Comparison of ENCODE assay signal across 10 cellular contexts in genomic region chr3:143307613-143308183, GRCh38.
DNase-seq lines count a peak whose midpoint lies in the region; ATAC-seq and TF ChIP-seq lines count a peak whose summit lies in the region.
"Had no signal": no experiment of that assay in that cellular context is flagged by ENCODE, and none has a peak within 500 bp of the region (broad histone marks: within the 10 kb centered on the region; RNA-seq: fewer than 3 reads in every experiment).

No MANE protein-coding gene starts in this region.

- H3K4me3 Mint-ChIP-seq in activated CD8-positive, alpha-beta T cell treated with anti-CD3 and anti-CD28 coated beads for 36 hours, result no peak overlapping the region
- no peak overlapping the region for H3K4me3 Mint-ChIP-seq in CD4-positive, alpha-beta memory T cell
- H3K4me3 Mint-ChIP-seq: brain; CD8-positive, alpha-beta T cell had no signal

- H3K9me3 ChIP-seq in CD4-positive, alpha-beta memory T cell (ENCODE audit: control insufficient read depth in 1 of 2, low read length in 2 of 2), result no peaks in the 10 kb centered on the region

- H3K36me3 Mint-ChIP-seq in activated CD8-positive, alpha-beta T cell treated with anti-CD3 and anti-CD28 coated beads for 36 hours (ENCODE audit: low read depth), result no peaks in the 10 kb centered on the region
- H3K36me3 Mint-ChIP-seq in CD4-positive, alpha-beta memory T cell, result peaks cover 0 to 13% of the 10 kb centered on the region in 2 donors
- H3K36me3 Mint-ChIP-seq: brain; CD8-positive, alpha-beta T cell had no signal

- peak; percentile 77 for ATAC-seq in activated CD8-positive, alpha-beta T cell treated with anti-CD3 and anti-CD28 coated beads for 36 hours
- ATAC-seq: CD8-positive, alpha-beta T cell had no signal

- peak overlapping the region; percentile 27 for H3K27ac ChIP-seq in C4-2B
- no peak overlapping the region for H3K27ac ChIP-seq in CD4-positive, alpha-beta memory T cell (ENCODE audit: low read depth, low read length)

- H3K4me1 ChIP-seq in CD4-positive, alpha-beta memory T cell (ENCODE audit: insufficient read depth, low read length), result no peaks in the 10 kb centered on the region

- no peaks in the 10 kb centered on the region for H3K27me3 Mint-ChIP-seq in activated CD8-positive, alpha-beta T cell treated with anti-CD3 and anti-CD28 coated beads for 36 hours
- no peaks in the 10 kb centered on the region for H3K27me3 Mint-ChIP-seq in CD4-positive, alpha-beta memory T cell
- H3K27me3 Mint-ChIP-seq: brain had no signal

- peak; percentile 59 for DNase-seq in HCEC 1CT
- peak; percentile 24 for DNase-seq in activated CD8-positive, alpha-beta T cell treated with anti-CD3 and anti-CD28 coated beads for 36 hours
- peak; percentile 77 for DNase-seq in kidney epithelial cell (ENCODE audit: low read depth)
- no peak for DNase-seq in medulla oblongata (ENCODE audit: extremely low spot score)
- no peak for DNase-seq in NCI-H1092 treated with DMSO at 0.1 percent for 48 hours (lab: John Stamatoyannopoulos, UW)
- DNase-seq in stimulated activated CD4-positive, alpha-beta T cell treated with anti-CD3 and anti-CD28 coated beads, Interleukin-4, amount 100 ng/mL, for 1 hour, result no peak
- no peak for DNase-seq in CD4-positive, alpha-beta memory T cell
- DNase-seq: CD8-positive, alpha-beta T cell had no signal

- H3K36me3 ChIP-seq in kidney epithelial cell (ENCODE audit: control insufficient read depth, insufficient read depth, low read length), result no peaks in the 10 kb centered on the region
- H3K36me3 ChIP-seq in CD4-positive, alpha-beta memory T cell (ENCODE audit: insufficient read depth, low read length), result no peaks in the 10 kb centered on the region

- H3K27ac Mint-ChIP-seq in activated CD8-positive, alpha-beta T cell treated with anti-CD3 and anti-CD28 coated beads for 36 hours, result no peak overlapping the region
- no peak overlapping the region for H3K27ac Mint-ChIP-seq in CD4-positive, alpha-beta memory T cell
- H3K27ac Mint-ChIP-seq: brain; CD8-positive, alpha-beta T cell had no signal

- no peaks in the 10 kb centered on the region for H3K4me1 Mint-ChIP-seq in activated CD8-positive, alpha-beta T cell treated with anti-CD3 and anti-CD28 coated beads for 36 hours (ENCODE audit: low read depth)
- no peaks in the 10 kb centered on the region for H3K4me1 Mint-ChIP-seq in CD4-positive, alpha-beta memory T cell

- H3K4me3 ChIP-seq in kidney epithelial cell (ENCODE audit: low read depth, low read length), result no peak overlapping the region
- H3K4me3 ChIP-seq in CD4-positive, alpha-beta memory T cell (ENCODE audit: low read length in 2 of 2), result no peak overlapping the region

- POLR2A ChIA-PET in activated CD8-positive, alpha-beta T cell treated with anti-CD3 and anti-CD28 coated beads for 36 hours (lab: Charles Lee), result no interaction called here
- POLR2A ChIA-PET in CD4-positive, alpha-beta memory T cell (lab: Charles Lee; ENCODE audit: partially characterized antibody), result no interaction called here

- H3K27me3 ChIP-seq in kidney epithelial cell (ENCODE audit: control insufficient read depth, insufficient read depth, low read length), result no peaks in the 10 kb centered on the region
- no peaks in the 10 kb centered on the region for H3K27me3 ChIP-seq in CD4-positive, alpha-beta memory T cell (ENCODE audit: insufficient read depth, low read length)

- H3K9me3 Mint-ChIP-seq in activated CD8-positive, alpha-beta T cell treated with anti-CD3 and anti-CD28 coated beads for 36 hours, result no peaks in the 10 kb centered on the region
- H3K9me3 Mint-ChIP-seq in CD4-positive, alpha-beta memory T cell, result peaks cover 0 to 2% (median 0%) of the 10 kb centered on the region in 8 donors
- H3K9me3 Mint-ChIP-seq: brain; CD8-positive, alpha-beta T cell had no signal

- intact Hi-C loops in activated CD8-positive, alpha-beta T cell treated with anti-CD3 and anti-CD28 coated beads for 36 hours (cut with micrococcal nuclease), result no loop called here
- intact Hi-C loops in CD4-positive, alpha-beta memory T cell (cut with micrococcal nuclease), result no loop called here

- CTCF ChIA-PET in activated CD8-positive, alpha-beta T cell treated with anti-CD3 and anti-CD28 coated beads for 36 hours (lab: Charles Lee), result interaction anchor here (1.2 kb wide), 1 partner anchor 13 kb away, joined by 3 read pairs; no protein-coding TSS in a partner anchor
- CTCF ChIA-PET in CD4-positive, alpha-beta memory T cell (lab: Charles Lee; ENCODE audit: partially characterized antibody), result interaction anchor here (0.8 kb wide), 1 partner anchor 8 kb away, joined by 3 read pairs; no protein-coding TSS in a partner anchor

- no peak for TF ChIP-seq CTCF in C4-2B (conservative IDR thresholded peaks at IDR 0.05)
- TF ChIP-seq CTCF in activated CD8-positive, alpha-beta T cell treated with anti-CD3 and anti-CD28 coated beads for 36 hours (IDR thresholded peaks at IDR 0.05), result no peak
- no peak for TF ChIP-seq CTCF in kidney epithelial cell (IDR thresholded peaks at IDR 0.05; ENCODE audit: insufficient read depth, low read length, poor library complexity, severe bottlenecking)

Comparison
In these comparisons a context has a peak if more than half of its experiments do, and no peak if none do; other contexts are left out.
1. DNase-seq: peak in HCEC 1CT (single experiment), activated CD8-positive, alpha-beta T cell treated with anti-CD3 and anti-CD28 coated beads for 36 hours (single experiment) and kidney epithelial cell (single experiment); none in medulla oblongata (single experiment), NCI-H1092 treated with DMSO at 0.1 percent for 48 hours (single experiment), stimulated activated CD4-positive, alpha-beta T cell treated with anti-CD3 and anti-CD28 coated beads, Interleukin-4, amount 100 ng/mL, for 1 hour (single experiment) and CD4-positive, alpha-beta memory T cell (0 of 5).